In the genomic region with DNA sequence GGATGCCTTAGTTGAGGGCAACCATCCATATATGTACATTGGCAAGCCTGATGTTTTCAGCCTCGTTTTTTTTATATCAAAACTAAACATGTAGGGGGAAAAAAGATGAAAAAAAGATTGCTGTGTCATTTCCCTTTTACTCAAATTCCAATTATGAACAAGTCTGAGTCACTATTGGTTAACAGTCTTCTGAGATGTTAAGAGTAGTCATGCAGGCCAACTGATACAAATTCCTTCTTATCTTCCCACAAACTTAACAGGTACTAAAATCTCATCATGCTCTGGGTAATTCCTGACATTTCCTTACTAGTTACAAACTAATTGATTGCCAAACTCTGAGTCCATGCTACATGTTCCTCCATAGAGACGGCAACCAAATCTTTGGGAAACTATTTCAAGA, we compare ENCODE assay signal across 14 cellular contexts.
DNase-seq lines count a peak whose midpoint lies in the region; TF ChIP-seq lines count a peak whose summit lies in the region.
"Had no signal": no experiment of that assay in that cellular context is flagged by ENCODE, and none has a peak within 500 bp of the region (broad histone marks: within the 10 kb centered on the region; RNA-seq: fewer than 3 reads in every experiment).

No MANE protein-coding gene starts in this region.

- no peaks in the 10 kb centered on the region for H3K9me3 ChIP-seq in skeletal muscle satellite cell (replicated peaks; ENCODE audit: low read length)
- H3K9me3 ChIP-seq: heart right ventricle, thoracic aorta had no signal

- CTCF ChIA-PET in RWPE1 (lab: Yijun Ruan, JAX) = no interaction called here

- H3K27me3 ChIP-seq in skeletal muscle satellite cell (ENCODE audit: control insufficient read depth, insufficient read depth, low read length) = no peaks in the 10 kb centered on the region
- H3K27me3 ChIP-seq: heart right ventricle had no signal

- H3K27ac ChIP-seq in RWPE1 = no peak overlapping the region
- H3K27ac ChIP-seq: heart right ventricle, thoracic aorta had no signal

- TF ChIP-seq CTCF in RWPE1 (conservative IDR thresholded peaks at IDR 0.05; ENCODE audit: low read depth) = no peak

- DNase-seq in HCEC 1CT = peak; percentile 79
- DNase-seq in RWPE1 (ENCODE audit: low spot score) = peak; percentile 18
- peak; percentile 69 for DNase-seq in fibroblast of peridontal ligament (ENCODE audit: extremely low read depth)
- no peak for DNase-seq in superior temporal gyrus (ENCODE audit: extremely low spot score)
- DNase-seq in COR-L47 (lab: John Stamatoyannopoulos, UW) = no peak
- DNase-seq in UCSD-AML1 (lab: John Stamatoyannopoulos, UW; ENCODE audit: unreplicated experiment) = no peak
- DNase-seq: activated naive CD8-positive, alpha-beta T cell treated with anti-CD3 and anti-CD28 coated beads, Interleukin-2, amount 50 U/mL, for 24 hours; heart right ventricle; left ventricle myocardium superior; NCI-H2029 treated with DMSO at 0.1 percent for 48 hours; NK-92 treated with Interleukin-12 subunit alpha and Interleukin-12 subunit beta, amount 100 ng/mL, for 24 hours; SW 1271 had no signal

- H3K9ac ChIP-seq in skeletal muscle satellite cell (ENCODE audit: low read depth, low read length) = peak overlapping the region; percentile 75

- H3K36me3 ChIP-seq in skeletal muscle satellite cell (ENCODE audit: insufficient read depth, low read length) = no peaks in the 10 kb centered on the region
- H3K36me3 ChIP-seq: heart right ventricle, thoracic aorta had no signal

- peak overlapping the region; percentile 54 for H3K4me2 ChIP-seq in skeletal muscle satellite cell (ENCODE audit: low read length)

- H3K4me1 ChIP-seq in skeletal muscle satellite cell (ENCODE audit: control insufficient read depth, insufficient read depth, low read length) = peaks cover 26% of the 10 kb centered on the region
- H3K4me1 ChIP-seq: heart right ventricle had no signal

- POLR2A ChIA-PET in RWPE1 (lab: Yijun Ruan, JAX; ENCODE audit: low non-redundant PET) = no interaction called here

- H3K4me3 ChIP-seq in skeletal muscle satellite cell (ENCODE audit: low read length) = no peak overlapping the region
- H3K4me3 ChIP-seq: heart right ventricle, thoracic aorta had no signal

Comparison
In these comparisons a context has a peak if more than half of its experiments do, and no peak if none do; other contexts are left out.
1. DNase-seq: peak in HCEC 1CT (single experiment), RWPE1 (single experiment) and fibroblast of peridontal ligament (single experiment); none in superior temporal gyrus (single experiment), COR-L47 (single experiment) and UCSD-AML1 (single experiment).